ENCODE assay signal across 24 cellular contexts in genomic region chr11:24372491-24372890, GRCh38.
"Had no signal": no experiment of that assay in that cellular context is flagged by ENCODE, and none has a peak within 500 bp of the region (broad histone marks: within the 10 kb centered on the region; RNA-seq: fewer than 3 reads in every experiment).

No MANE protein-coding gene starts in this region.

- H3K27me3 ChIP-seq: colonic mucosa, dorsolateral prefrontal cortex, esophagus muscularis mucosa, esophagus squamous epithelium, foreskin keratinocyte, gastrocnemius medialis, gastroesophageal sphincter, heart left ventricle, heart right ventricle had no signal

- H3K27ac ChIP-seq: colonic mucosa, coronary artery, dorsolateral prefrontal cortex, epithelial cell of prostate, esophagus muscularis mucosa, esophagus squamous epithelium, foreskin keratinocyte, gastrocnemius medialis, gastroesophageal sphincter, heart left ventricle, heart right ventricle had no signal

- H3K9me3 Mint-ChIP-seq: dendritic cell treated with granulocyte-macrophage colony-stimulating factor and Interleukin-4, amounts not matched to agents 40 ng/mL and 50 ng/mL, for 4 days; endodermal cell had no signal

- H3K4me3 ChIP-seq: colonic mucosa, coronary artery, dorsolateral prefrontal cortex, esophagus muscularis mucosa, esophagus squamous epithelium, gastrocnemius medialis, gastroesophageal sphincter, heart left ventricle, heart right ventricle had no signal

- H3K27me3 Mint-ChIP-seq: dendritic cell treated with granulocyte-macrophage colony-stimulating factor and Interleukin-4, amounts not matched to agents 40 ng/mL and 50 ng/mL, for 4 days; effector memory CD8-positive, alpha-beta T cell had no signal

- H3K36me3 ChIP-seq: colonic mucosa, esophagus muscularis mucosa, esophagus squamous epithelium, gastrocnemius medialis, gastroesophageal sphincter, heart left ventricle, heart right ventricle had no signal

- H3K4me3 Mint-ChIP-seq: dendritic cell treated with granulocyte-macrophage colony-stimulating factor and Interleukin-4, amounts not matched to agents 40 ng/mL and 50 ng/mL, for 4 days; effector memory CD8-positive, alpha-beta T cell; endodermal cell had no signal

- H3K9me3 ChIP-seq: colonic mucosa, esophagus muscularis mucosa, esophagus squamous epithelium, gastrocnemius medialis, gastroesophageal sphincter, heart right ventricle had no signal

- DNase-seq: colonic mucosa; cortex of kidney; dermis blood vessel endothelial cell; dorsolateral prefrontal cortex; effector CD4-positive, alpha-beta T cell; effector CD8-positive, alpha-beta T cell; effector memory CD4-positive, alpha-beta T cell; effector memory CD8-positive, alpha-beta T cell; endodermal cell; erythroblast; esophagus squamous epithelium; foreskin fibroblast; foreskin keratinocyte; foreskin melanocyte; gastrocnemius medialis; glutamatergic neuron; head of caudate nucleus; heart left ventricle; heart right ventricle had no signal

- H3K4me1 ChIP-seq: colonic mucosa, esophagus muscularis mucosa, esophagus squamous epithelium, foreskin keratinocyte, gastrocnemius medialis, gastroesophageal sphincter, heart left ventricle, heart right ventricle had no signal

- H3K27ac Mint-ChIP-seq: dendritic cell treated with granulocyte-macrophage colony-stimulating factor and Interleukin-4, amounts not matched to agents 40 ng/mL and 50 ng/mL, for 4 days; effector memory CD8-positive, alpha-beta T cell; endodermal cell had no signal
